Comparison of ENCODE assay signal across 28 cellular contexts in genomic region chr17:13212861-13213260, GRCh38.
"Had no signal": no experiment of that assay in that cellular context is flagged by ENCODE, and none has a peak within 500 bp of the region (broad histone marks: within the 10 kb centered on the region; RNA-seq: fewer than 3 reads in every experiment).

No MANE protein-coding gene starts in this region.

- H3K27me3 ChIP-seq: esophagus muscularis mucosa, foreskin keratinocyte, heart right ventricle, left lung, stomach, thyroid gland, upper lobe of left lung, vagina had no signal

- FAIRE-seq: bronchial epithelial cell, colon had no signal

- H3K79me2 ChIP-seq: parathyroid adenoma had no signal

- H3K4me3 ChIP-seq: esophagus muscularis mucosa, heart right ventricle, left lung, lower lobe of right lung, stomach, thyroid gland, upper lobe of left lung, vagina had no signal

- H3K9me3 ChIP-seq: lower lobe of right lung, stomach, thyroid gland, upper lobe of left lung, vagina had no signal

- H3K4me1 ChIP-seq: esophagus muscularis mucosa, foreskin keratinocyte, heart right ventricle, left lung, lower lobe of right lung, parathyroid adenoma, stomach, thyroid gland, upper lobe of left lung, vagina had no signal

- H3K36me3 ChIP-seq: esophagus muscularis mucosa, heart right ventricle, left lung, lower lobe of right lung, stomach, thyroid gland, upper lobe of left lung, vagina had no signal

- H2AFZ ChIP-seq: parathyroid adenoma had no signal

- H3K9ac ChIP-seq: parathyroid adenoma had no signal

- DNase-seq: activated CD4-positive, alpha-beta T cell treated with anti-CD3 and anti-CD28 coated beads for 1 hour; activated CD4-positive, alpha-beta T cell treated with anti-CD3 and anti-CD28 coated beads, Interleukin-2, amount 10 ng/mL, durations not matched to agents 7 days and 5 days; activated CD8-positive, alpha-beta T cell treated with anti-CD3 and anti-CD28 coated beads for 36 hours; activated naive CD4-positive, alpha-beta T cell; activated T-cell treated with anti-CD3 and anti-CD28 coated beads, Interleukin-2, amount 50 U/mL, for 48 hours; dermis blood vessel endothelial cell; effector CD4-positive, alpha-beta T cell; foreskin keratinocyte; heart right ventricle; left lung; lower lobe of right lung; mesenchymal stem cell; naive thymus-derived CD8-positive, alpha-beta T cell; nucleus accumbens; right cardiac atrium; stimulated activated CD4-positive, alpha-beta T cell treated with anti-CD3 and anti-CD28 coated beads, Interleukin-15, amount 100 ng/mL, for 24 hours; stimulated activated CD4-positive, alpha-beta T cell treated with anti-CD3 and anti-CD28 coated beads, Interleukin-2, amount 100 ng/mL, for 24 hours; stimulated activated naive B cell treated with anti-CD40 and anti-IgM and Interleukin-4, amounts not matched to agents 10 μg/mL and 1 μg/mL and 100 μg/mL, for 72 hours; stomach; thyroid gland; upper lobe of left lung had no signal

- ATAC-seq: activated CD8-positive, alpha-beta T cell treated with anti-CD3 and anti-CD28 coated beads for 36 hours; activated naive CD4-positive, alpha-beta T cell treated with anti-CD3 and anti-CD28 coated beads, Interleukin-2, amount 50 U/mL, for 72 hours; foreskin keratinocyte; heart right ventricle; left lung; lower lobe of right lung; naive thymus-derived CD8-positive, alpha-beta T cell; right cardiac atrium; stimulated activated naive B cell treated with anti-CD40 and anti-IgM and Interleukin-4, amounts not matched to agents 10 μg/mL and 1 μg/mL and 100 μg/mL, for 72 hours; WTC11 had no signal

- H3K27ac ChIP-seq: esophagus muscularis mucosa, foreskin keratinocyte, heart right ventricle, left lung, lower lobe of right lung, parathyroid adenoma, stomach, thyroid gland, upper lobe of left lung, vagina had no signal
